Comparison of ENCODE assay signal across 12 cellular contexts in genomic region chr16:8955828-8956227, GRCh38. TPM values are rescaled to one million over a fixed set of nuclear protein-coding genes. Genes with fewer than 3 reads are reported as not detected.
DNase-seq lines count a peak whose midpoint lies in the region; ATAC-seq and TF ChIP-seq lines count a peak whose summit lies in the region.
"Had no signal": no experiment of that assay in that cellular context is flagged by ENCODE, and none has a peak within 500 bp of the region (broad histone marks: within the 10 kb centered on the region; RNA-seq: fewer than 3 reads in every experiment).

No MANE protein-coding gene starts in this region.

- TF ChIP-seq CTCF in adrenal gland (IDR thresholded peaks at IDR 0.05), result no peak
- TF ChIP-seq CTCF in neural progenitor cell (IDR thresholded peaks at IDR 0.05), result no peak

- ATAC-seq in HG03520 (IDR thresholded peaks at IDR 0.05; ENCODE audit: unreplicated experiment) (no peak), HG02884 (IDR thresholded peaks at IDR 0.05; ENCODE audit: unreplicated experiment) (no peak)

- intact Hi-C loops in adrenal gland (cut with DNase I), result no loop called here

- H2AFZ ChIP-seq in GM23248 (no peak overlapping the region), neural progenitor cell (replicated peaks) (no peak overlapping the region)

- H4K20me1 ChIP-seq in BLaER1 treated with 17β-estradiol and CSF1 and Interleukin-3, amounts not matched to agents 10 nM and 100 nM, result peaks cover 96 to 99% (median 97%) of the 10 kb centered on the region in 11 experiments
- H4K20me1 ChIP-seq in GM23248 (ENCODE audit: insufficient read depth) (peaks cover 63% of the 10 kb centered on the region), neural progenitor cell (ENCODE audit: low read depth) (peaks cover 95% of the 10 kb centered on the region)

- H3K36me3 ChIP-seq in BLaER1 treated with 17β-estradiol and CSF1 and Interleukin-3, amounts not matched to agents 10 nM and 100 nM, result peaks cover 0 to 9% (median 0%) of the 10 kb centered on the region in 11 experiments; a peak in 4 of 22 replicates
- no peaks in the 10 kb centered on the region for H3K36me3 ChIP-seq in GM23248 (ENCODE audit: low read depth)
- no peaks in the 10 kb centered on the region for H3K36me3 ChIP-seq in adrenal gland (replicated peaks in 1 of 2)
- no peaks in the 10 kb centered on the region for H3K36me3 ChIP-seq in neural progenitor cell

- DNase-seq in GM23248 (peak; percentile 39), adrenal gland (no peak), neural progenitor cell (ENCODE audit: low spot score) (no peak), HuH-7.5 (ENCODE audit: low spot score) (no peak), kidney glomerular epithelial cell (lab: John Stamatoyannopoulos, UW) (no peak)
- DNase-seq: NCI-H1092; NCI-H526 treated with DMSO at 0.1 percent for 48 hours; stimulated activated CD4-positive, alpha-beta T cell treated with anti-CD3 and anti-CD28 coated beads, Interleukin-2, amount 100 ng/mL, for 24 hours; stimulated activated naive CD4-positive, alpha-beta T cell had no signal

- no peaks in the 10 kb centered on the region for H3K9me3 Mint-ChIP-seq in neural progenitor cell

- H3K79me2 ChIP-seq in GM23248 (ENCODE audit: insufficient read depth) (peaks cover 95% of the 10 kb centered on the region), neural progenitor cell (ENCODE audit: low read depth) (peaks cover 95% of the 10 kb centered on the region)

- H3K27me3 Mint-ChIP-seq in neural progenitor cell (ENCODE audit: insufficient read depth, low read depth), result peaks cover 2% of the 10 kb centered on the region

- H3K9ac ChIP-seq in BLaER1 treated with 17β-estradiol and CSF1 and Interleukin-3, amounts not matched to agents 10 nM and 100 nM, result no peak overlapping the region
- H3K9ac ChIP-seq in GM23248 (peak overlapping the region; percentile 68; the same call in 1 of the 2 replicates), neural progenitor cell (no peak overlapping the region)

- H3K4me2 ChIP-seq in BLaER1 treated with 17β-estradiol and CSF1 and Interleukin-3, amounts not matched to agents 10 nM and 100 nM, result peak overlapping the region; percentile 91 to 100 (median 95); a peak in 21 of 22 replicates
- H3K4me2 ChIP-seq in GM23248 (ENCODE audit: unreplicated experiment) (peak overlapping the region; percentile 1), neural progenitor cell (no peak overlapping the region)

- in situ Hi-C loops in GM23248 (cut with MboI), result no loop called here

- peak overlapping the region; percentile 52 for H3K4me3 Mint-ChIP-seq in neural progenitor cell

- H3K9me3 ChIP-seq in BLaER1 treated with 17β-estradiol and CSF1 and Interleukin-3, amounts not matched to agents 10 nM and 100 nM (replicated peaks in 1 of 11), result no peaks in the 10 kb centered on the region
- H3K9me3 ChIP-seq in GM23248 (ENCODE audit: low read depth), result no peaks in the 10 kb centered on the region
- no peaks in the 10 kb centered on the region for H3K9me3 ChIP-seq in adrenal gland (replicated peaks in 1 of 3)
- H3K9me3 ChIP-seq in neural progenitor cell (ENCODE audit: low read depth), result no peaks in the 10 kb centered on the region

- H3K27ac ChIP-seq in BLaER1 treated with 17β-estradiol and CSF1 and Interleukin-3, amounts not matched to agents 10 nM and 100 nM, result 0 out of 22 replicates have a peak overlapping the region, but pooled peaks of 1 of the 11 experiments have one; percentile 5
- H3K27ac ChIP-seq in GM23248 (peak overlapping the region; percentile 86), adrenal gland (peak overlapping the region in 4 of 5 donors; percentile 14 to 69 (median 42)), neural progenitor cell (no peak overlapping the region)

- no peaks in the 10 kb centered on the region for H3K27me3 ChIP-seq in BLaER1 treated with 17β-estradiol and CSF1 and Interleukin-3, amounts not matched to agents 10 nM and 100 nM
- H3K27me3 ChIP-seq in GM23248 (replicated peaks; ENCODE audit: insufficient read depth) (no peaks in the 10 kb centered on the region), adrenal gland (no peaks in the 10 kb centered on the region), neural progenitor cell (no peaks in the 10 kb centered on the region)

- no peak for TF ChIP-seq POLR2A in adrenal gland (IDR thresholded peaks at IDR 0.05)

- H3K36me3 Mint-ChIP-seq in neural progenitor cell, result no peaks in the 10 kb centered on the region

- H3K4me3 ChIP-seq in BLaER1 treated with 17β-estradiol and CSF1 and Interleukin-3, amounts not matched to agents 10 nM and 100 nM, result no peak overlapping the region
- H3K4me3 ChIP-seq in GM23248 (no peak overlapping the region), adrenal gland (no peak overlapping the region), neural progenitor cell (no peak overlapping the region)

- H3K4me1 Mint-ChIP-seq in neural progenitor cell, result peaks cover 81% of the 10 kb centered on the region

- peaks cover 50% of the 10 kb centered on the region for H3F3A ChIP-seq in GM23248 (ENCODE audit: insufficient read depth)
- peaks cover 10% of the 10 kb centered on the region for H3F3A ChIP-seq in neural progenitor cell (ENCODE audit: low read depth)

- no peaks in the 10 kb centered on the region for H3K9me2 ChIP-seq in GM23248 (ENCODE audit: insufficient read depth)

- WGBS in GM23248 (ENCODE audit: low coverage in 1 of 2, low lambda C conversion rate in 2 of 2, missing lambda C conversion rate in 2 of 2), 2 experiments, result 32 to 52% methylated on average over 2 of the region's 2 CpGs
- WGBS in adrenal gland, 4 donors, result 44 to 61% (median 46%) methylated on average over 2 of the region's 2 CpGs

- H3K27ac Mint-ChIP-seq in neural progenitor cell, result no peak overlapping the region

- peaks cover 90 to 96% (median 94%) of the 10 kb centered on the region in 10 experiments for H3K4me1 ChIP-seq in BLaER1 treated with 17β-estradiol and CSF1 and Interleukin-3, amounts not matched to agents 10 nM and 100 nM
- peaks cover 63% of the 10 kb centered on the region for H3K4me1 ChIP-seq in GM23248 (ENCODE audit: insufficient read depth)
- H3K4me1 ChIP-seq in adrenal gland (replicated peaks in 1 of 2), result peaks cover 39 to 76% of the 10 kb centered on the region in 2 donors
- peaks cover 55% of the 10 kb centered on the region for H3K4me1 ChIP-seq in neural progenitor cell

RNA-seq across cellular contexts. Expression of gene USP7, which starts 7.9 kb away (rescaled TPM):
- total RNA-seq in GM23248 (2014; rRNA removed; shearing (Covaris generic)), result 28.3 and 30.6 TPM in 2 replicates
- polyA plus RNA-seq in GM23248 (2016; fragmentation: Nextera tagmentation; extraction: Ambion mirVana), result 13.2 and 13.3 TPM in 2 replicates
- total RNA-seq in adrenal gland, result 10 to 100 TPM; 34.1 to 95.0 (median 75.8) TPM
- polyA plus RNA-seq in adrenal gland, result 100 to 1,000 TPM in 1 of 3 donors, 10 to 100 TPM in 2; 23.7 to 121 (median 28.5) TPM
- 76.3 and 90.3 TPM in 2 replicates for total RNA-seq in neural progenitor cell (ENCODE audit: low replicate concordance)
